ENCODE assay signal across 8 cellular contexts in genomic region chr7:94276797-94277196, GRCh38.
DNase-seq lines count a peak whose midpoint lies in the region; ATAC-seq and FAIRE-seq lines count a peak whose summit lies in the region.

No MANE protein-coding gene starts in this region.

- no peaks in the 10 kb centered on the region for H3K9me3 Mint-ChIP-seq in activated T-cell treated with anti-CD3 and anti-CD28 coated beads, Interleukin-2, amount 50 U/mL, for 4 hours

- H3K27me3 Mint-ChIP-seq in activated T-cell treated with anti-CD3 and anti-CD28 coated beads, Interleukin-2, amount 50 U/mL, for 4 hours (ENCODE audit: low read depth): no peaks in the 10 kb centered on the region

- no peak overlapping the region for H3K4me3 Mint-ChIP-seq in activated T-cell treated with anti-CD3 and anti-CD28 coated beads, Interleukin-2, amount 50 U/mL, for 4 hours

- DNase-seq in EH (ENCODE audit: low read depth): peak; percentile 68
- peak; percentile 20 for DNase-seq in SKM-1 treated with dmso at 0.1 percent for 144 hours (lab: John Stamatoyannopoulos, UW; ENCODE audit: unreplicated experiment)
- DNase-seq in activated T-cell treated with anti-CD3 and anti-CD28 coated beads, Interleukin-2, amount 50 U/mL, for 4 hours: no peak
- no peak for DNase-seq in mesenteric fat pad (ENCODE audit: low spot score)
- no peak for DNase-seq in CD1c-positive myeloid dendritic cell (ENCODE audit: extremely low spot score)

- peak; percentile 66 for ATAC-seq in HG03103 (IDR thresholded peaks at IDR 0.05; ENCODE audit: low read depth, unreplicated experiment)
- no peak for ATAC-seq in activated T-cell treated with anti-CD3 and anti-CD28 coated beads, Interleukin-2, amount 50 U/mL, for 4 hours
- no peak for ATAC-seq in GM18861 (IDR thresholded peaks at IDR 0.05; ENCODE audit: unreplicated experiment)

- H3K4me1 Mint-ChIP-seq in activated T-cell treated with anti-CD3 and anti-CD28 coated beads, Interleukin-2, amount 50 U/mL, for 4 hours (ENCODE audit: low read depth): no peaks in the 10 kb centered on the region

- H3K36me3 Mint-ChIP-seq in activated T-cell treated with anti-CD3 and anti-CD28 coated beads, Interleukin-2, amount 50 U/mL, for 4 hours (ENCODE audit: insufficient read depth): no peaks in the 10 kb centered on the region

- peak; percentile 98 for FAIRE-seq in islet of Langerhans (lab: Jason Lieb, UNC)

Comparison
In these comparisons a context has a peak if more than half of its experiments do, and no peak if none do; other contexts are left out.
1. DNase-seq: peak in EH (single experiment) and SKM-1 treated with dmso at 0.1 percent for 144 hours (single experiment); none in activated T-cell treated with anti-CD3 and anti-CD28 coated beads, Interleukin-2, amount 50 U/mL, for 4 hours (single experiment), mesenteric fat pad (single experiment) and CD1c-positive myeloid dendritic cell (single experiment).